9 cellular contexts compared by ENCODE assay signal in the genomic region with DNA sequence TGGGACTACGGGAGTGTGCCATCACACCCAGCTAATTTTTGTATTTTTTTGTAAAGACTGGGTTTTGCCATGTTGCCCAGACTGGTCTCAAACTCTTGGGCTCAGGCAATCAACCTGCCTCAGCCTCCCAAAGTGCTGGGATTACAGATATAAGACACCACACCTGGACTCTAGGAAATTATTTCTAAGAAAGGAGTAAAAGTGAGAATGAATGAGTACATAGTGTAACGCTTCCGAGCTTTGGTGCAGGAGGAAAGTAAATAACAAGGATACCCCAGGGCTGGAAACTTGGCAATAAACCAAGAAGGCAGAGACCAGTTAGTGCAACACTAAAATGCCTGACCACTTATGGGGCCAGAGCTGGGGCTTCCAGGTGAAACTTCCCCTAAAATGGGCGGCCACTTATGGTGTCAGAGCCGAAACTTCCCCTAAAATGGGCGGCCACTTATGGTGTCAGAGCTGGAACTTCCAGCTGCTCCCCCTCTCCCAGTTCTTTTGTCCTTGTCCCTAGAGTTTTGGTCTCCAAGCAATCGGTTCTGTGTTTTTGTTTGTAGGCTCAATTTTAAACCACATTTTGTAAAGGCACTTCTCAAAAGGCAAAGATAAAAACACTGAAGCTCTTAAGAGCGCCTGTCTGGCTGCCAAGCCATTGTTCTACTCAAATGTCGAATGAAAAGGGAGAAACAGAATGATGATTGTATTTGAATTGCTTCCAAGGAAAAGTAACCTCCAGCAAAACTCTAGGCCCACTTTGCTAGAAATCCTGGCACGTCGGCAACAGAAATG.
DNase-seq lines count a peak whose midpoint lies in the region; TF ChIP-seq lines count a peak whose summit lies in the region.
"Had no signal": no experiment of that assay in that cellular context is flagged by ENCODE, and none has a peak within 500 bp of the region (broad histone marks: within the 10 kb centered on the region; RNA-seq: fewer than 3 reads in every experiment).

No MANE protein-coding gene starts in this region.

- TF ChIP-seq CTCF in endodermal cell (conservative IDR thresholded peaks at IDR 0.05): no peak

- peak overlapping the region; percentile 87 for H3K27ac Mint-ChIP-seq in endodermal cell
- no peak overlapping the region for H3K27ac Mint-ChIP-seq in activated CD4-positive, alpha-beta memory T cell treated with anti-CD3 and anti-CD28 coated beads for 36 hours
- H3K27ac Mint-ChIP-seq: T-helper 2 cell treated with Interferon-gamma antibody and Interleukin-4, amounts not matched to agents 5 μg/mL and 100 μg/mL, for 36 hours had no signal

- H3K27ac ChIP-seq in endodermal cell (ENCODE audit: low read depth, low read length) (peak overlapping the region; percentile 93), muscle layer of colon (ENCODE audit: low read depth, low read length) (peak overlapping the region; percentile 72)

- DNase-seq in CD1c-positive myeloid dendritic cell (ENCODE audit: extremely low spot score) (peak; percentile 87), NCI-H2171 treated with DMSO at 0.1 percent for 48 hours (lab: John Stamatoyannopoulos, UW) (peak; percentile 45), endodermal cell (no peak), GM03348 (ENCODE audit: low spot score) (no peak), T1000 (lab: John Stamatoyannopoulos, UW) (no peak), activated T-cell treated with anti-CD3 and anti-CD28 coated beads for 4 hours (no peak)
- no peak for DNase-seq in activated CD4-positive, alpha-beta memory T cell treated with anti-CD3 and anti-CD28 coated beads for 36 hours

- H3K27me3 Mint-ChIP-seq in endodermal cell (ENCODE audit: insufficient read depth): no peaks in the 10 kb centered on the region
- peaks cover 13% of the 10 kb centered on the region for H3K27me3 Mint-ChIP-seq in activated CD4-positive, alpha-beta memory T cell treated with anti-CD3 and anti-CD28 coated beads for 36 hours

- intact Hi-C loops in activated CD4-positive, alpha-beta memory T cell treated with anti-CD3 and anti-CD28 coated beads for 36 hours (cut with micrococcal nuclease): no loop called here

- no peak overlapping the region for H3K4me3 Mint-ChIP-seq in endodermal cell
- H3K4me3 Mint-ChIP-seq in activated CD4-positive, alpha-beta memory T cell treated with anti-CD3 and anti-CD28 coated beads for 36 hours: no peak overlapping the region
- H3K4me3 Mint-ChIP-seq: T-helper 2 cell treated with Interferon-gamma antibody and Interleukin-4, amounts not matched to agents 5 μg/mL and 100 μg/mL, for 36 hours had no signal

- no peaks in the 10 kb centered on the region for H3K27me3 ChIP-seq in endodermal cell (ENCODE audit: control insufficient read depth, insufficient read depth, low read length, poor library complexity, severe bottlenecking)
- H3K27me3 ChIP-seq in muscle layer of colon (ENCODE audit: control insufficient read depth in 1 of 2, insufficient read depth in 2 of 2, low read length in 2 of 2): no peaks in the 10 kb centered on the region

- CTCF ChIA-PET in activated CD4-positive, alpha-beta memory T cell treated with anti-CD3 and anti-CD28 coated beads for 36 hours (lab: Charles Lee): interaction anchor here (0.7 to 1.1 kb wide), 2 partner anchors 65 to 80 kb away, joined by 3 to 4 read pairs; no protein-coding TSS in a partner anchor

- H3K4me3 ChIP-seq in endodermal cell (ENCODE audit: low read length) (no peak overlapping the region), muscle layer of colon (ENCODE audit: low read depth in 1 of 2, low read length in 2 of 2) (no peak overlapping the region)

- peaks cover 76% of the 10 kb centered on the region for H3K36me3 ChIP-seq in endodermal cell (ENCODE audit: control insufficient read depth, insufficient read depth, low read length)
- H3K36me3 ChIP-seq in muscle layer of colon (ENCODE audit: insufficient read depth, low read length): no peaks in the 10 kb centered on the region

- 76 to 79% methylated on average over 9 to 11 of the region's 11 CpGs for WGBS in endodermal cell (ENCODE audit: insufficient coverage in 1 of 2, insufficient read length in 1 of 2), 2 experiments

- no peaks in the 10 kb centered on the region for H3K9me3 Mint-ChIP-seq in endodermal cell
- H3K9me3 Mint-ChIP-seq in activated CD4-positive, alpha-beta memory T cell treated with anti-CD3 and anti-CD28 coated beads for 36 hours: no peaks in the 10 kb centered on the region
- H3K9me3 Mint-ChIP-seq: T-helper 2 cell treated with Interferon-gamma antibody and Interleukin-4, amounts not matched to agents 5 μg/mL and 100 μg/mL, for 36 hours had no signal

- POLR2A ChIA-PET in activated CD4-positive, alpha-beta memory T cell treated with anti-CD3 and anti-CD28 coated beads for 36 hours (lab: Charles Lee): no interaction called here

- peaks cover 50% of the 10 kb centered on the region for H3K36me3 Mint-ChIP-seq in endodermal cell (ENCODE audit: low read depth)
- H3K36me3 Mint-ChIP-seq in activated CD4-positive, alpha-beta memory T cell treated with anti-CD3 and anti-CD28 coated beads for 36 hours: no peaks in the 10 kb centered on the region

- peaks cover 33% of the 10 kb centered on the region for H3K4me1 Mint-ChIP-seq in endodermal cell
- no peaks in the 10 kb centered on the region for H3K4me1 Mint-ChIP-seq in activated CD4-positive, alpha-beta memory T cell treated with anti-CD3 and anti-CD28 coated beads for 36 hours (ENCODE audit: low read depth)

- H3K9me3 ChIP-seq in endodermal cell (ENCODE audit: control insufficient read depth, low read length) (no peaks in the 10 kb centered on the region), muscle layer of colon (ENCODE audit: low read length) (no peaks in the 10 kb centered on the region)

- H3K9ac ChIP-seq in endodermal cell (ENCODE audit: extremely low read depth, low read length, poor library complexity, severe bottlenecking): no peak overlapping the region
- no peak overlapping the region for H3K9ac ChIP-seq in muscle layer of colon (ENCODE audit: low read length)

- H3K4me1 ChIP-seq in endodermal cell (ENCODE audit: control insufficient read depth, insufficient read depth, low read length) (peaks cover 4% of the 10 kb centered on the region), muscle layer of colon (ENCODE audit: insufficient read depth, low read length) (peaks cover 22% of the 10 kb centered on the region)

Comparison
In these comparisons a context has a peak if more than half of its experiments do, and no peak if none do; other contexts are left out.
1. DNase-seq: peak in CD1c-positive myeloid dendritic cell (single experiment) and NCI-H2171 treated with DMSO at 0.1 percent for 48 hours (single experiment); none in endodermal cell (single experiment), GM03348 (single experiment), activated CD4-positive, alpha-beta memory T cell treated with anti-CD3 and anti-CD28 coated beads for 36 hours (single experiment), T1000 (single experiment) and activated T-cell treated with anti-CD3 and anti-CD28 coated beads for 4 hours (single experiment).